ENCODE assay signal across 1 cellular context in the genomic region with DNA sequence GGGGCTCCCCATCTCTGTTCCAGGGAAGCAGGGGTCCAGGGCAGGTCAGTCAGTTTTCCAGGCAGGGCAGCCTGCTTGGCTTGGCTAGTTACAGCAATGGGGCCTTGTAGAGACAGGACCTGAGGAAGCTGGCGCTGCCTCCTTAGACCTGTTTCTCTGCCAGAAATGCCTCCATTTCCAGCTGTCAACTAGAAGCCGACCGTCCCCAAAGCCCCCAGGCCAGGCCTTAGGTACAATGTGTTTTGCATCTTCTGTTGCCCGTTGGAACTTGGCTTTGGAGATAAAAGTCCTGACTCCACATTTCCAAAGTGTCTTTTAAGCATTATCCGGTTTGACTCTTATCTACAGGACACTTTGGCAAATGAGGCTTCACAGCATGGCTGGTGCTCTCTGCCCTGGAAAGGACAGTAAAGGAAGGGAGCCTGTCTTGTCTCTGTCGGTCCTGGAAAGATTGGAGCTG.
TF ChIP-seq lines count a peak whose summit lies in the region.

No MANE protein-coding gene starts in this region.

TF ChIP-seq in IMR-90, 13 proteins besides CTCF, POLR2A, EP300 and RAD21:
- no peak for TF ChIP-seq MAZ (IDR thresholded peaks at IDR 0.05; ENCODE audit: borderline replicate concordance, low read depth, low read length)
- TF ChIP-seq MXI1 (IDR thresholded peaks at IDR 0.05; ENCODE audit: borderline replicate concordance, low read depth, low read length): no peak
